Comparison of ENCODE assay signal across 11 cellular contexts in genomic region chr20:36097331-36097730, GRCh38. TPM values are rescaled to one million over a fixed set of nuclear protein-coding genes. Genes with fewer than 3 reads are reported as not detected.
DNase-seq lines count a peak whose midpoint lies in the region; ATAC-seq and TF ChIP-seq lines count a peak whose summit lies in the region.
"Had no signal": no experiment of that assay in that cellular context is flagged by ENCODE, and none has a peak within 500 bp of the region (broad histone marks: within the 10 kb centered on the region; RNA-seq: fewer than 3 reads in every experiment).

No MANE protein-coding gene starts in this region.

- CTCF ChIA-PET in SK-N-SH (lab: Yijun Ruan, JAX): interaction anchor here (0.7 to 1.9 kb wide), 4 partner anchors 27 to 105 kb away, joined by 3 to 9 read pairs (median 4); no protein-coding TSS in a partner anchor
- CTCF ChIA-PET in activated naive CD4-positive, alpha-beta T cell treated with anti-CD3 and anti-CD28 coated beads for 36 hours (lab: Charles Lee): interaction anchor here (1.6 kb wide), 1 partner anchor 104 kb away, joined by 6 read pairs; no protein-coding TSS in a partner anchor

- TF ChIP-seq POLR2A in esophagus muscularis mucosa (IDR thresholded peaks at IDR 0.05; ENCODE audit: low read depth): no peak

- no peaks in the 10 kb centered on the region for H3K79me2 ChIP-seq in SK-N-SH (ENCODE audit: insufficient read depth)

- no peak overlapping the region for H3K27ac Mint-ChIP-seq in activated naive CD4-positive, alpha-beta T cell treated with anti-CD3 and anti-CD28 coated beads for 36 hours
- H3K27ac Mint-ChIP-seq: activated CD8-positive, alpha-beta T cell treated with anti-CD3 and anti-CD28 coated beads for 36 hours had no signal

- peak overlapping the region; percentile 57 for H2AFZ ChIP-seq in SK-N-SH (ENCODE audit: low read depth)

- TF ChIP-seq EP300 in SK-N-SH (IDR thresholded peaks at IDR 0.05; ENCODE audit: borderline replicate concordance in 1 of 2, low read depth in 1 of 2, low read length in 1 of 2): no peak
- TF ChIP-seq EP300 in esophagus muscularis mucosa (IDR thresholded peaks at IDR 0.05): no peak

- no peaks in the 10 kb centered on the region for H3K9me2 ChIP-seq in SK-N-SH

- DNase-seq in Daoy (ENCODE audit: low read depth) (peak; percentile 43), SK-N-SH (no peak), fibroblast of peridontal ligament (ENCODE audit: extremely low read depth) (peak; percentile 43), esophagus muscularis mucosa (ENCODE audit: extremely low spot score) (no peak), NCI-H1048 (lab: John Stamatoyannopoulos, UW) (no peak)
- DNase-seq in activated naive CD4-positive, alpha-beta T cell treated with anti-CD3 and anti-CD28 coated beads for 36 hours: no peak
- DNase-seq: activated CD8-positive, alpha-beta T cell treated with anti-CD3 and anti-CD28 coated beads for 36 hours; amniotic stem cell; DMS 273 treated with DMSO at 0.1 percent for 48 hours had no signal

- H3K4me3 ChIP-seq in SK-N-SH (ENCODE audit: low read depth in 2 of 2, low read length in 1 of 2) (no peak overlapping the region), skeletal muscle satellite cell (ENCODE audit: low read length) (no peak overlapping the region), esophagus muscularis mucosa (no peak overlapping the region)

- H3K9ac ChIP-seq in SK-N-SH (no peak overlapping the region), skeletal muscle satellite cell (ENCODE audit: low read depth, low read length) (peak overlapping the region; percentile 3)

- TF ChIP-seq CTCF in SK-N-SH (IDR thresholded peaks at IDR 0.05) (no peak), esophagus muscularis mucosa (IDR thresholded peaks at IDR 0.05) (no peak)

- H3K4me1 Mint-ChIP-seq in activated naive CD4-positive, alpha-beta T cell treated with anti-CD3 and anti-CD28 coated beads for 36 hours (ENCODE audit: low read depth): peaks cover 12% of the 10 kb centered on the region

- H4K20me1 ChIP-seq in SK-N-SH (ENCODE audit: insufficient read depth): no peaks in the 10 kb centered on the region

- H3K4me1 ChIP-seq in SK-N-SH (ENCODE audit: control insufficient read depth in 1 of 2, insufficient read depth in 2 of 2, low read depth in 1 of 2, low read length in 1 of 2): peaks cover 4 to 9% of the 10 kb centered on the region in 2 experiments; a peak in 3 of 4 replicates
- H3K4me1 ChIP-seq in skeletal muscle satellite cell (ENCODE audit: control insufficient read depth, insufficient read depth, low read length): peaks cover 39% of the 10 kb centered on the region
- peaks cover 10 to 42% (median 32%) of the 10 kb centered on the region in 4 donors for H3K4me1 ChIP-seq in esophagus muscularis mucosa

- no peak for TF ChIP-seq RAD21 in SK-N-SH (IDR thresholded peaks at IDR 0.05; ENCODE audit: low read length)

- H3K4me3 Mint-ChIP-seq in activated naive CD4-positive, alpha-beta T cell treated with anti-CD3 and anti-CD28 coated beads for 36 hours: no peak overlapping the region
- H3K4me3 Mint-ChIP-seq: activated CD8-positive, alpha-beta T cell treated with anti-CD3 and anti-CD28 coated beads for 36 hours had no signal

- H3K27me3 Mint-ChIP-seq in activated naive CD4-positive, alpha-beta T cell treated with anti-CD3 and anti-CD28 coated beads for 36 hours (ENCODE audit: low read depth): peaks cover 15% of the 10 kb centered on the region

- H3K36me3 ChIP-seq in SK-N-SH (replicated peaks in 1 of 2; ENCODE audit: control insufficient read depth in 1 of 2, insufficient read depth in 2 of 2, low read length in 1 of 2) (no peaks in the 10 kb centered on the region), skeletal muscle satellite cell (ENCODE audit: insufficient read depth, low read length) (no peaks in the 10 kb centered on the region), esophagus muscularis mucosa (no peaks in the 10 kb centered on the region)

- no peaks in the 10 kb centered on the region for H3K9me3 ChIP-seq in SK-N-SH
- H3K9me3 ChIP-seq in skeletal muscle satellite cell (replicated peaks; ENCODE audit: low read length): no peaks in the 10 kb centered on the region
- no peaks in the 10 kb centered on the region for H3K9me3 ChIP-seq in esophagus muscularis mucosa

- no peak for ATAC-seq in HG03196 (IDR thresholded peaks at IDR 0.05; ENCODE audit: unreplicated experiment)
- ATAC-seq: activated CD8-positive, alpha-beta T cell treated with anti-CD3 and anti-CD28 coated beads for 36 hours had no signal

- 0 out of 4 replicates have a peak overlapping the region, but pooled peaks of 1 of the 2 experiments have one; percentile 12 for H3K27ac ChIP-seq in SK-N-SH (ENCODE audit: low read depth in 2 of 2, low read length in 1 of 2)
- no peak overlapping the region for H3K27ac ChIP-seq in esophagus muscularis mucosa (replicated peaks in 1 of 4)

- peaks cover 13% of the 10 kb centered on the region for H3F3A ChIP-seq in SK-N-SH (replicated peaks; ENCODE audit: insufficient read depth)

- H3K4me2 ChIP-seq in SK-N-SH (no peak overlapping the region; the same call in 1 of the 2 replicates), skeletal muscle satellite cell (ENCODE audit: low read length) (peak overlapping the region; percentile 51)

- WGBS in SK-N-SH (ENCODE audit: low lambda C conversion rate): 72% methylated on average over 2 of the region's 2 CpGs
- 86% methylated on average over 2 of the region's 2 CpGs for WGBS in esophagus muscularis mucosa

- POLR2A ChIA-PET in SK-N-SH (lab: Yijun Ruan, JAX): no interaction called here

- H3K36me3 Mint-ChIP-seq in activated naive CD4-positive, alpha-beta T cell treated with anti-CD3 and anti-CD28 coated beads for 36 hours (ENCODE audit: low read depth): no peaks in the 10 kb centered on the region

- H3K27me3 ChIP-seq in SK-N-SH (ENCODE audit: insufficient read depth): no peaks in the 10 kb centered on the region
- no peaks in the 10 kb centered on the region for H3K27me3 ChIP-seq in skeletal muscle satellite cell (ENCODE audit: control insufficient read depth, insufficient read depth, low read length)
- peaks cover 0 to 24% (median 2%) of the 10 kb centered on the region in 4 donors for H3K27me3 ChIP-seq in esophagus muscularis mucosa

- intact Hi-C loops in esophagus muscularis mucosa (cut with DNase I): no loop called here
- intact Hi-C loops in activated naive CD4-positive, alpha-beta T cell treated with anti-CD3 and anti-CD28 coated beads for 36 hours (cut with micrococcal nuclease): no loop called here

- no peaks in the 10 kb centered on the region for H3K9me3 Mint-ChIP-seq in activated naive CD4-positive, alpha-beta T cell treated with anti-CD3 and anti-CD28 coated beads for 36 hours
- H3K9me3 Mint-ChIP-seq: activated CD8-positive, alpha-beta T cell treated with anti-CD3 and anti-CD28 coated beads for 36 hours had no signal

TF ChIP-seq in SK-N-SH, 30 proteins besides CTCF, POLR2A, EP300 and RAD21 (continues in another document):
- TF ChIP-seq MEF2A (IDR thresholded peaks at IDR 0.05; ENCODE audit: borderline replicate concordance, low read depth) (no peak), REST (IDR thresholded peaks at IDR 0.05; ENCODE audit: low read depth, low read length) (no peak), USF1 (IDR thresholded peaks at IDR 0.05; ENCODE audit: borderline replicate concordance, low read depth) (no peak), GATA2 (CRISPR knock-in tag; IDR thresholded peaks at IDR 0.05) (no peak), USF2 (IDR thresholded peaks at IDR 0.05; ENCODE audit: borderline replicate concordance, low read depth, low read length) (no peak)

RNA-seq across cellular contexts. Expression of gene EPB41L1, which starts 57.2 kb away (rescaled TPM):
- 2.2 and 8.5 TPM in 2 replicates for total RNA-seq in Daoy (2014; rRNA removed; shearing (Covaris generic))
- 20.7 and 26.1 TPM in 2 replicates for polyA plus RNA-seq in SK-N-SH (2012; rRNA removed)
- 19.1 and 25.2 TPM in 2 replicates for polyA plus RNA-seq in SK-N-SH (2012; cell fraction: cytosol; rRNA removed)
- 24.9 and 27.9 TPM in 2 replicates for polyA plus RNA-seq in SK-N-SH (2012; cell fraction: nucleus; rRNA removed)
- total RNA-seq in skeletal muscle satellite cell (2012; rRNA removed): 13.3 and 19.8 TPM in 2 replicates
- total RNA-seq in esophagus muscularis mucosa: 10 to 100 TPM; 27.7 to 53.8 (median 34.4) TPM
- total RNA-seq in activated naive CD4-positive, alpha-beta T cell treated with anti-CD3 and anti-CD28 coated beads for 36 hours: 1 to 10 TPM in 1 of 2 experiments, under 1 TPM in 1; 0.57 to 1.1 TPM

Comparison
In these comparisons a context has a peak if more than half of its experiments do, and no peak if none do; other contexts are left out.
1. DNase-seq: peak in Daoy (single experiment) and fibroblast of peridontal ligament (single experiment); none in SK-N-SH (single experiment), esophagus muscularis mucosa (single experiment), activated naive CD4-positive, alpha-beta T cell treated with anti-CD3 and anti-CD28 coated beads for 36 hours (single experiment) and NCI-H1048 (single experiment).